2 cellular contexts compared by ENCODE assay signal in the genomic region with DNA sequence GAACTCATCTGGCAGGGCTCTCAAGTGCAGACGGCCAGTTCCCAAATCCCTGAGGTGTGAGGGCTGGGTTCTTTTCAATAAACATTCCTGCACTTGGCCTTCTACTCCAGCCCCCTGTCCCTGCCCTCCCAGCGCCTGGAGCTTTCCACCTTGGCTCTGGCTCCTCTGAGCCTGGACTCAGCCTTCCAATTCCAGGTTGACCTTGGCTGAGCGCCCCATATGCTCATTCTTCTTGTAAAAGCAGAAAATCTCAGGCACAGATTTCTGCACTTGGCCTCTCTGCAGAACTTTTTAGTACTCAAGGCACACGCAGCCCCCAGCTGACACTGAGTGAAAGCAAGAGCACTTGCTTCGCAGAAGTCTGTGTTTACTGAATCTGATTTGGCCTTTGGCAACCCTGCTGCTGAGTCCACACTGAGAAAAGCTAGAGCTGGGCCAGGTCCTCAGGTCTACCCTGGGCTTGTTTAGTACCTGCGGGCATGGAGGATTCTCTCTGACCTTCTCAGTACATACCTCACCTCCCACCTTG.
TF ChIP-seq lines count a peak whose summit lies in the region.

No MANE protein-coding gene starts in this region.

TF ChIP-seq in GM23338, 12 proteins besides CTCF, POLR2A, EP300 and RAD21 (continues in another document):
- TF ChIP-seq POLR2AphosphoS5 (IDR thresholded peaks at IDR 0.05; ENCODE audit: low read depth) (no peak), ZNF114 (CRISPR knock-in tag; IDR thresholded peaks at IDR 0.05) (no peak), JUNB (IDR thresholded peaks at IDR 0.05; ENCODE audit: unreplicated experiment) (no peak), EZH2phosphoT487 (IDR thresholded peaks at IDR 0.05; ENCODE audit: unreplicated experiment) (no peak), REST (IDR thresholded peaks at IDR 0.05; ENCODE audit: unreplicated experiment) (no peak), STAT1 (IDR thresholded peaks at IDR 0.05; ENCODE audit: unreplicated experiment) (no peak), ZNF331 (CRISPR knock-in tag; IDR thresholded peaks at IDR 0.05; ENCODE audit: low read depth) (no peak), CREB1 (CRISPR knock-in tag; IDR thresholded peaks at IDR 0.05; ENCODE audit: low read depth) (no peak)
- TF ChIP-seq, protein P1, sequence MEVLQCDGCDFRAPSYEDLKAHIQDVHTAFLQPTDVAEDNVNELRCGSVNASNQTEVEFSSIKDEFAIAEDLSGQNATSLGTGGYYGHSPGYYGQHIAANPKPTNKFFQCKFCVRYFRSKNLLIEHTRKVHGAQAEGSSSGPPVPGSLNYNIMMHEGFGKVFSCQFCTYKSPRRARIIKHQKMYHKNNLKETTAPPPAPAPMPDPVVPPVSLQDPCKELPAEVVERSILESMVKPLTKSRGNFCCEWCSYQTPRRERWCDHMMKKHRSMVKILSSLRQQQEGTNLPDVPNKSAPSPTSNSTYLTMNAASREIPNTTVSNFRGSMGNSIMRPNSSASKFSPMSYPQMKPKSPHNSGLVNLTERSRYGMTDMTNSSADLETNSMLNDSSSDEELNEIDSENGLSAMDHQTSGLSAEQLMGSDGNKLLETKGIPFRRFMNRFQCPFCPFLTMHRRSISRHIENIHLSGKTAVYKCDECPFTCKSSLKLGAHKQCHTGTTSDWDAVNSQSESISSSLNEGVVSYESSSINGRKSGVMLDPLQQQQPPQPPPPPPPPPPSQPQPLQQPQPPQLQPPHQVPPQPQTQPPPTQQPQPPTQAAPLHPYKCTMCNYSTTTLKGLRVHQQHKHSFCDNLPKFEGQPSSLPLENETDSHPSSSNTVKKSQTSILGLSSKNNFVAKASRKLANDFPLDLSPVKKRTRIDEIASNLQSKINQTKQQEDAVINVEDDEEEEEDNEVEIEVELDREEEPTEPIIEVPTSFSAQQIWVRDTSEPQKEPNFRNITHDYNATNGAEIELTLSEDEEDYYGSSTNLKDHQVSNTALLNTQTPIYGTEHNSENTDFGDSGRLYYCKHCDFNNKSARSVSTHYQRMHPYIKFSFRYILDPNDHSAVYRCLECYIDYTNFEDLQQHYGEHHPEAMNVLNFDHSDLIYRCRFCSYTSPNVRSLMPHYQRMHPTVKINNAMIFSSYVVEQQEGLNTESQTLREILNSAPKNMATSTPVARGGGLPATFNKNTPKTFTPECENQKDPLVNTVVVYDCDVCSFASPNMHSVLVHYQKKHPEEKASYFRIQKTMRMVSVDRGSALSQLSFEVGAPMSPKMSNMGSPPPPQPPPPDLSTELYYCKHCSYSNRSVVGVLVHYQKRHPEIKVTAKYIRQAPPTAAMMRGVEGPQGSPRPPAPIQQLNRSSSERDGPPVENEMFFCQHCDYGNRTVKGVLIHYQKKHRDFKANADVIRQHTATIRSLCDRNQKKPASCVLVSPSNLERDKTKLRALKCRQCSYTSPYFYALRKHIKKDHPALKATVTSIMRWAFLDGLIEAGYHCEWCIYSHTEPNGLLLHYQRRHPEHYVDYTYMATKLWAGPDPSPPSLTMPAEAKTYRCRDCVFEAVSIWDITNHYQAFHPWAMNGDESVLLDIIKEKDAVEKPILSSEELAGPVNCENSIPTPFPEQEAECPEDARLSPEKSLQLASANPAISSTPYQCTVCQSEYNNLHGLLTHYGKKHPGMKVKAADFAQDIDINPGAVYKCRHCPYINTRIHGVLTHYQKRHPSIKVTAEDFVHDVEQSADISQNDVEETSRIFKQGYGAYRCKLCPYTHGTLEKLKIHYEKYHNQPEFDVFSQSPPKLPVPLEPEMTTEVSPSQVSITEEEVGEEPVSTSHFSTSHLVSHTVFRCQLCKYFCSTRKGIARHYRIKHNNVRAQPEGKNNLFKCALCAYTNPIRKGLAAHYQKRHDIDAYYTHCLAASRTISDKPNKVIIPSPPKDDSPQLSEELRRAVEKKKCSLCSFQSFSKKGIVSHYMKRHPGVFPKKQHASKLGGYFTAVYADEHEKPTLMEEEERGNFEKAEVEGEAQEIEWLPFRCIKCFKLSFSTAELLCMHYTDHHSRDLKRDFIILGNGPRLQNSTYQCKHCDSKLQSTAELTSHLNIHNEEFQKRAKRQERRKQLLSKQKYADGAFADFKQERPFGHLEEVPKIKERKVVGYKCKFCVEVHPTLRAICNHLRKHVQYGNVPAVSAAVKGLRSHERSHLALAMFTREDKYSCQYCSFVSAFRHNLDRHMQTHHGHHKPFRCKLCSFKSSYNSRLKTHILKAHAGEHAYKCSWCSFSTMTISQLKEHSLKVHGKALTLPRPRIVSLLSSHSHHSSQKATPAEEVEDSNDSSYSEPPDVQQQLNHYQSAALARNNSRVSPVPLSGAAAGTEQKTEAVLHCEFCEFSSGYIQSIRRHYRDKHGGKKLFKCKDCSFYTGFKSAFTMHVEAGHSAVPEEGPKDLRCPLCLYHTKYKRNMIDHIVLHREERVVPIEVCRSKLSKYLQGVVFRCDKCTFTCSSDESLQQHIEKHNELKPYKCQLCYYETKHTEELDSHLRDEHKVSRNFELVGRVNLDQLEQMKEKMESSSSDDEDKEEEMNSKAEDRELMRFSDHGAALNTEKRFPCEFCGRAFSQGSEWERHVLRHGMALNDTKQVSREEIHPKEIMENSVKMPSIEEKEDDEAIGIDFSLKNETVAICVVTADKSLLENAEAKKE (CRISPR knock-in tag; IDR thresholded peaks at IDR 0.05) = no peak

TF ChIP-seq in endothelial cell of umbilical vein, 7 proteins besides CTCF, POLR2A, EP300 and RAD21:
- TF ChIP-seq FOS (IDR thresholded peaks at IDR 0.05; ENCODE audit: borderline replicate concordance, insufficient read depth, low read length) (no peak), JUN (IDR thresholded peaks at IDR 0.05; ENCODE audit: borderline replicate concordance, insufficient read depth, insufficient read length, low read depth) (no peak)
